In genomic region chr1:217089239-217090014, GRCh38 we compare ENCODE assay signal across 8 cellular contexts.
A peak's percentile ranks its signal among the peaks of the same experiment; 100 is the strongest.
DNase-seq lines count a peak whose midpoint lies in the region; ATAC-seq and TF ChIP-seq lines count a peak whose summit lies in the region.

No MANE protein-coding gene starts in this region.

- no peak for TF ChIP-seq EP300 in gastroesophageal sphincter (IDR thresholded peaks at IDR 0.05)

- CTCF ChIA-PET in RWPE1 (lab: Yijun Ruan, JAX) = no interaction called here
- CTCF ChIA-PET in A673 (lab: Charles Lee) = no interaction called here
- CTCF ChIA-PET in activated CD4-positive, alpha-beta memory T cell treated with anti-CD3 and anti-CD28 coated beads for 36 hours (lab: Charles Lee) = no interaction called here

- no peak overlapping the region for H3K4me3 Mint-ChIP-seq in activated CD4-positive, alpha-beta memory T cell treated with anti-CD3 and anti-CD28 coated beads for 36 hours

- no peaks in the 10 kb centered on the region for H3K9me3 Mint-ChIP-seq in activated CD4-positive, alpha-beta memory T cell treated with anti-CD3 and anti-CD28 coated beads for 36 hours

- peaks cover 28% of the 10 kb centered on the region for H3K27me3 Mint-ChIP-seq in activated CD4-positive, alpha-beta memory T cell treated with anti-CD3 and anti-CD28 coated beads for 36 hours

- H3K27ac ChIP-seq in RWPE1 = no peak overlapping the region
- H3K27ac ChIP-seq in gastroesophageal sphincter = peak overlapping the region; percentile 72 to 91 (median 82)
- no peak overlapping the region for H3K27ac ChIP-seq in A673 (ENCODE audit: low read depth, low read length, poor library complexity, severe bottlenecking)

- 0 to 3% methylated on average over 7 to 13 of the region's 40 CpGs for WGBS in gastroesophageal sphincter (ENCODE audit: low coverage in 1 of 2), 2 donors

- H3K36me3 ChIP-seq in gastroesophageal sphincter (no peaks in the 10 kb centered on the region), A673 (ENCODE audit: insufficient read depth, low read length, poor library complexity, severe bottlenecking) (no peaks in the 10 kb centered on the region)

- H3K4me1 ChIP-seq in gastroesophageal sphincter = peaks cover 0 to 42% (median 3%) of the 10 kb centered on the region in 3 donors
- no peaks in the 10 kb centered on the region for H3K4me1 ChIP-seq in A673 (ENCODE audit: insufficient read depth, low read length, poor library complexity, severe bottlenecking)

- DNase-seq in HPDE6-E6E7 (ENCODE audit: extremely low spot score) (peak; percentile 40), RWPE1 (ENCODE audit: low spot score) (peak; percentile 34), occipital lobe (lab: John Stamatoyannopoulos, UW) (peak; percentile 65), A673 (ENCODE audit: low spot score) (no peak)
- no peak for DNase-seq in activated CD4-positive, alpha-beta memory T cell treated with anti-CD3 and anti-CD28 coated beads for 36 hours

- intact Hi-C loops in A673 (cut with micrococcal nuclease; ENCODE audit: unreplicated experiment) = no loop called here
- intact Hi-C loops in activated CD4-positive, alpha-beta memory T cell treated with anti-CD3 and anti-CD28 coated beads for 36 hours (cut with micrococcal nuclease) = no loop called here

- H3K27me3 ChIP-seq in gastroesophageal sphincter (no peaks in the 10 kb centered on the region), A673 (replicated peaks; ENCODE audit: insufficient read depth, low read depth, low read length, poor library complexity) (peaks cover 49% of the 10 kb centered on the region)

- TF ChIP-seq CTCF in RWPE1 (conservative IDR thresholded peaks at IDR 0.05; ENCODE audit: low read depth) = no peak
- TF ChIP-seq CTCF in gastroesophageal sphincter (IDR thresholded peaks at IDR 0.05) = no peak
- TF ChIP-seq CTCF in A673 (conservative IDR thresholded peaks at IDR 0.05; ENCODE audit: low read depth, low read length) = no peak

- no peaks in the 10 kb centered on the region for H3K36me3 Mint-ChIP-seq in activated CD4-positive, alpha-beta memory T cell treated with anti-CD3 and anti-CD28 coated beads for 36 hours

- ATAC-seq in gastroesophageal sphincter = peak; percentile 62
- no peak for ATAC-seq in HG03280 (IDR thresholded peaks at IDR 0.05; ENCODE audit: unreplicated experiment)
- ATAC-seq in GM18909 (IDR thresholded peaks at IDR 0.05; ENCODE audit: poor library complexity, unreplicated experiment) = no peak

- H3K27ac Mint-ChIP-seq in activated CD4-positive, alpha-beta memory T cell treated with anti-CD3 and anti-CD28 coated beads for 36 hours = no peak overlapping the region

- BruUV-seq in A673 (replicated peaks; lab: Mats Ljungman, UMichigan) = no TSS peak

- no peaks in the 10 kb centered on the region for H3K9me3 ChIP-seq in gastroesophageal sphincter
- no peaks in the 10 kb centered on the region for H3K9me3 ChIP-seq in A673 (ENCODE audit: low read depth, low read length, poor library complexity, severe bottlenecking)

- H3K4me3 ChIP-seq in gastroesophageal sphincter (peak overlapping the region; percentile 63 to 67), A673 (ENCODE audit: low read depth, low read length, poor library complexity, severe bottlenecking) (no peak overlapping the region)

- no peak for TF ChIP-seq POLR2A in gastroesophageal sphincter (IDR thresholded peaks at IDR 0.05)

- peaks cover 8% of the 10 kb centered on the region for H3K4me1 Mint-ChIP-seq in activated CD4-positive, alpha-beta memory T cell treated with anti-CD3 and anti-CD28 coated beads for 36 hours (ENCODE audit: low read depth)

- POLR2A ChIA-PET in RWPE1 (lab: Yijun Ruan, JAX; ENCODE audit: low non-redundant PET) (no interaction called here), A673 (lab: Charles Lee; ENCODE audit: low non-redundant PET) (no interaction called here)
- POLR2A ChIA-PET in activated CD4-positive, alpha-beta memory T cell treated with anti-CD3 and anti-CD28 coated beads for 36 hours (lab: Charles Lee) = no interaction called here

Comparison
In these comparisons a context has a peak if more than half of its experiments do, and no peak if none do; other contexts are left out.
1. DNase-seq: peak in HPDE6-E6E7 (single experiment), RWPE1 (single experiment) and occipital lobe (single experiment); none in A673 (single experiment) and activated CD4-positive, alpha-beta memory T cell treated with anti-CD3 and anti-CD28 coated beads for 36 hours (single experiment).
2. H3K27ac ChIP-seq: peak in gastroesophageal sphincter (4 of 4); none in RWPE1 (single experiment) and A673 (single experiment).